In the genomic region with DNA sequence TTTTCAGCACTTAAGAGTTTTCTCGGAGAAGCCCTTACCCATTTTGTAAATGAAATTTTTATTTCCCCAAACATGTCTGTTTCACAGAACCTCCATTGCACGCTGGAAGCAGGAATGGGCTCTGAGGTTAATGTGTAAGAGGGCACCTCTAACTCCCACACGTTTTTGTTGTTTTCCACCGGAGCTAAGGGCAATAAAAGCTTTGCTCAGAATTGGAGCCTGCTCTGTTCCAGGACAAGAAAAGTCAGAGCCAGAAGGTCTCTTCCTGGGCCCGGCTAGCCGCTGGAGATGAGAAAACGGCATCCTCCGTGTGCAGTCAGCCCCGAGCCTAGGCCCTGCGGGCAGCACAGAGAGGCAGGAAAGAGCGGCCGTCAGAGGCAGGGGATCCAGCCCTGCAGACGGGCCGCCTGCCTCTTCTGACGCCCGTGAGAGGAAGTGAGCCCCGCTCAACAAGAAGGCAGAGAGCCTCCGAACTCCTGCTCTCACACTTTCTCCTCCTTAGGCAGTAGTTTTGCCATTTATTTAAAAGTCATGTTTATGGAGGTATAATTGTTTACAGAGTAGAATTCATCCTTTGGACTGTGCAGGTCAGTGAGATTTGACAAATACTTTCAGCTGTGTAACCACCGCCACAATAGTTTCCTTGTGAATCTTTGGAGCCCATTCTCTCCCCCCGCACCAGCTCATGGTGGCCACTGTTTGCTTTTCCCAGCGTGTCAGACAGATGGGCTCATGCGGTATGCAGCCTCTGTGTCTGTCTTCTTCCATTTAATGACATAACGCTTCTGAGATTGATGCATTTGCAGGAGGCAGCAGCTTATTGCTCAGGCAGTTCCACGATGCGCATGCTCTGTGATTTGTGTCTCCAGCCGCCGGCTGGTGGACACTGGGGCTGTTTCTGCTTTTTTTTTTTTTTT, we compare ENCODE assay signal across 12 cellular contexts.
DNase-seq lines count a peak whose midpoint lies in the region; ATAC-seq and TF ChIP-seq lines count a peak whose summit lies in the region.
"Had no signal": no experiment of that assay in that cellular context is flagged by ENCODE, and none has a peak within 500 bp of the region (broad histone marks: within the 10 kb centered on the region; RNA-seq: fewer than 3 reads in every experiment).

No MANE protein-coding gene starts in this region.

- peaks cover 3% of the 10 kb centered on the region for H3K27me3 Mint-ChIP-seq in activated T-helper 1 cell treated with anti-CD3 and anti-CD28 coated beads, Interleukin-12 subunit alpha, Interleukin-12 subunit beta, Interleukin-2, Interleukin-4 antibody, amounts not matched to agents 30 ng/mL and 10 ng/mL and 1 ng/mL, durations not matched to agents 14 hours and 24 hours and 36 hours (ENCODE audit: insufficient read depth)

- TF ChIP-seq CTCF in AG10803 (conservative IDR thresholded peaks at IDR 0.05; ENCODE audit: low read length) (no peak), colonic mucosa (IDR thresholded peaks at IDR 0.05) (no peak)

- H3K27ac ChIP-seq in colonic mucosa (peak overlapping the region; percentile 3), muscle layer of duodenum (ENCODE audit: low read length) (no peak overlapping the region)
- H3K27ac ChIP-seq: BLaER1 treated with 17β-estradiol and CSF1 and Interleukin-3, amounts not matched to agents 10 nM and 100 nM; neutrophil; SK-N-MC had no signal

- H3K36me3 ChIP-seq in colonic mucosa (no peaks in the 10 kb centered on the region), muscle layer of duodenum (ENCODE audit: control insufficient read depth in 1 of 2, insufficient read depth in 2 of 2, low read length in 2 of 2) (no peaks in the 10 kb centered on the region)
- H3K36me3 ChIP-seq: BLaER1 treated with 17β-estradiol and CSF1 and Interleukin-3, amounts not matched to agents 10 nM and 100 nM; neutrophil had no signal

- H3K36me3 Mint-ChIP-seq in activated T-helper 1 cell treated with anti-CD3 and anti-CD28 coated beads, Interleukin-12 subunit alpha, Interleukin-12 subunit beta, Interleukin-2, Interleukin-4 antibody, amounts not matched to agents 30 ng/mL and 10 ng/mL and 1 ng/mL, durations not matched to agents 14 hours and 24 hours and 36 hours (ENCODE audit: low read depth), result peaks cover 2% of the 10 kb centered on the region

- peak; percentile 26 for DNase-seq in AG10803 (ENCODE audit: low read depth)
- DNase-seq in NCI-H2227 (lab: John Stamatoyannopoulos, UW; ENCODE audit: unreplicated experiment), result peak; percentile 78
- DNase-seq in colonic mucosa, result peak; percentile 64
- DNase-seq in activated T-helper 1 cell treated with anti-CD3 and anti-CD28 coated beads, Interleukin-12 subunit alpha, Interleukin-12 subunit beta, Interleukin-2, Interleukin-4 antibody, amounts not matched to agents 30 ng/mL and 10 ng/mL and 1 ng/mL, durations not matched to agents 14 hours and 24 hours and 36 hours (ENCODE audit: low spot score), result no peak
- no peak for DNase-seq in NK-92 treated with Interleukin-12 subunit alpha and Interleukin-12 subunit beta, amount 100 ng/mL, for 24 hours (lab: John Stamatoyannopoulos, UW)

- no peaks in the 10 kb centered on the region for H3K4me1 ChIP-seq in colonic mucosa
- no peaks in the 10 kb centered on the region for H3K4me1 ChIP-seq in muscle layer of duodenum (ENCODE audit: control insufficient read depth in 1 of 2, insufficient read depth in 2 of 2, low read length in 2 of 2)
- H3K4me1 ChIP-seq: BLaER1 treated with 17β-estradiol and CSF1 and Interleukin-3, amounts not matched to agents 10 nM and 100 nM had no signal

- no peak for ATAC-seq in HG03139 (IDR thresholded peaks at IDR 0.05; ENCODE audit: unreplicated experiment)
- ATAC-seq in GM18907 (IDR thresholded peaks at IDR 0.05; ENCODE audit: unreplicated experiment), result no peak
- ATAC-seq: HCT116 had no signal

- peaks cover 19% of the 10 kb centered on the region for H3K9me3 Mint-ChIP-seq in activated T-helper 1 cell treated with anti-CD3 and anti-CD28 coated beads, Interleukin-12 subunit alpha, Interleukin-12 subunit beta, Interleukin-2, Interleukin-4 antibody, amounts not matched to agents 30 ng/mL and 10 ng/mL and 1 ng/mL, durations not matched to agents 14 hours and 24 hours and 36 hours

- H3K27me3 ChIP-seq in colonic mucosa (no peaks in the 10 kb centered on the region), muscle layer of duodenum (ENCODE audit: low read depth, low read length) (no peaks in the 10 kb centered on the region)
- H3K27me3 ChIP-seq: BLaER1 treated with 17β-estradiol and CSF1 and Interleukin-3, amounts not matched to agents 10 nM and 100 nM had no signal

- H3K4me3 ChIP-seq in AG10803 (ENCODE audit: low read length), result peak overlapping the region; percentile 36
- peak overlapping the region; percentile 24 for H3K4me3 ChIP-seq in colonic mucosa
- H3K4me3 ChIP-seq in muscle layer of duodenum (ENCODE audit: low read depth in 1 of 2, low read length in 2 of 2), result peak overlapping the region; percentile 37 to 61
- H3K4me3 ChIP-seq: BLaER1 treated with 17β-estradiol and CSF1 and Interleukin-3, amounts not matched to agents 10 nM and 100 nM; SK-N-MC had no signal

- intact Hi-C loops in colonic mucosa (cut with DNase I), result no loop called here
- intact Hi-C loops in activated T-helper 1 cell treated with anti-CD3 and anti-CD28 coated beads, Interleukin-12 subunit alpha, Interleukin-12 subunit beta, Interleukin-2, Interleukin-4 antibody, amounts not matched to agents 30 ng/mL and 10 ng/mL and 1 ng/mL, durations not matched to agents 14 hours and 24 hours and 36 hours (cut with micrococcal nuclease), result no loop called here

- H3K9ac ChIP-seq in colonic mucosa (ENCODE audit: low read depth in 2 of 2, low read length in 2 of 2), result peak overlapping the region in 1 of 2 donors; percentile 32
- H3K9ac ChIP-seq: BLaER1 treated with 17β-estradiol and CSF1 and Interleukin-3, amounts not matched to agents 10 nM and 100 nM had no signal

- H3K9me3 ChIP-seq in colonic mucosa (no peaks in the 10 kb centered on the region), muscle layer of duodenum (ENCODE audit: control insufficient read depth in 1 of 2, low read length in 2 of 2) (peaks cover 11% of the 10 kb centered on the region in 2 donors)

- H3K4me3 Mint-ChIP-seq in activated T-helper 1 cell treated with anti-CD3 and anti-CD28 coated beads, Interleukin-12 subunit alpha, Interleukin-12 subunit beta, Interleukin-2, Interleukin-4 antibody, amounts not matched to agents 30 ng/mL and 10 ng/mL and 1 ng/mL, durations not matched to agents 14 hours and 24 hours and 36 hours, result no peak overlapping the region

- no peaks in the 10 kb centered on the region for H3K4me1 Mint-ChIP-seq in activated T-helper 1 cell treated with anti-CD3 and anti-CD28 coated beads, Interleukin-12 subunit alpha, Interleukin-12 subunit beta, Interleukin-2, Interleukin-4 antibody, amounts not matched to agents 30 ng/mL and 10 ng/mL and 1 ng/mL, durations not matched to agents 14 hours and 24 hours and 36 hours (ENCODE audit: low read depth)

- no peak overlapping the region for H3K27ac Mint-ChIP-seq in activated T-helper 1 cell treated with anti-CD3 and anti-CD28 coated beads, Interleukin-12 subunit alpha, Interleukin-12 subunit beta, Interleukin-2, Interleukin-4 antibody, amounts not matched to agents 30 ng/mL and 10 ng/mL and 1 ng/mL, durations not matched to agents 14 hours and 24 hours and 36 hours

Comparison
In these comparisons a context has a peak if more than half of its experiments do, and no peak if none do; other contexts are left out.
1. DNase-seq: peak in AG10803 (single experiment), NCI-H2227 (single experiment) and colonic mucosa (single experiment); none in activated T-helper 1 cell treated with anti-CD3 and anti-CD28 coated beads, Interleukin-12 subunit alpha, Interleukin-12 subunit beta, Interleukin-2, Interleukin-4 antibody, amounts not matched to agents 30 ng/mL and 10 ng/mL and 1 ng/mL, durations not matched to agents 14 hours and 24 hours and 36 hours (single experiment) and NK-92 treated with Interleukin-12 subunit alpha and Interleukin-12 subunit beta, amount 100 ng/mL, for 24 hours (single experiment).
2. Peak in every context shown above with its lines, with median percentiles within 50 percentile points of each other: H3K4me3 ChIP-seq.